In the genomic region with DNA sequence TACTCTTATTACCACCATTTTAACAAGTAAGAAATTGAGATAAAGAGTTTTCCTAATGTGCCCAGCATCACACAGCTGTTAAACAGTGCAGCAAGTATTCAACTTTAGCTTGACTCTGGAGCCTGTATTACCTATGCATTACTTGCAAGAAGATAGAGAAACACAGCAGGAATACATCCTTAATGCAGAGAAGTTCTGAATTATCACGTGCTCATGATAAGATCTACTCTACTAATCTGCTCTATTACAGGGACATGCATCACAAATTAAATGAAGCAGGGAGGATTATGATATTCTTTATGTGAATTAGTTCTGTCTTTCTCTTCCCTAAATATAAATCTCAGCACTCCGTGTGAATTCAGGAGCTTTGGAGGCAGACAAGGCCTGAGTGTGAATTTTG, we compare ENCODE assay signal across 9 cellular contexts. TPM values are rescaled to one million over a fixed set of nuclear protein-coding genes. Genes with fewer than 3 reads are reported as not detected.
"Had no signal": no experiment of that assay in that cellular context is flagged by ENCODE, and none has a peak within 500 bp of the region (broad histone marks: within the 10 kb centered on the region; RNA-seq: fewer than 3 reads in every experiment).

No MANE protein-coding gene starts in this region.

- H3K9me3 ChIP-seq: HAP-1 had no signal

- H3K27ac ChIP-seq: GM23248 had no signal

- ATAC-seq: HCT116, K562 had no signal

- H3K4me3 ChIP-seq: GM23248, HAP-1, K562 had no signal

- H2AFZ ChIP-seq: GM23248 had no signal

- H3K36me3 ChIP-seq: HAP-1 had no signal

- DNase-seq: GM23248, GOT3, H7, HFFc6, IMR-90, KG1 had no signal

RNA-seq across cellular contexts. Expression of gene PDGFC, which starts 39.0 kb away (rescaled TPM):
- total RNA-seq: K562 had no signal
